8 cellular contexts compared by ENCODE assay signal in genomic region chr19:21505459-21506393, GRCh38. TPM values are rescaled to one million over a fixed set of nuclear protein-coding genes. Genes with fewer than 3 reads are reported as not detected.
A peak's percentile ranks its signal among the peaks of the same experiment; 100 is the strongest.
DNase-seq lines count a peak whose midpoint lies in the region; ATAC-seq, FAIRE-seq and TF ChIP-seq lines count a peak whose summit lies in the region.

ZNF429 (plus strand) TSS chr19:21505602; CDS start chr19:21505772, 170 bp downstream.

- H3K4me1 ChIP-seq in kidney (ENCODE audit: control insufficient read depth in 1 of 2, insufficient read depth in 1 of 2, low read depth in 1 of 2, low read length in 2 of 2), result peaks cover 3 to 7% of the 10 kb centered on the region in 2 donors

- H3K9me3 ChIP-seq in kidney (ENCODE audit: control insufficient read depth in 1 of 2, low read length in 2 of 2), result no peaks in the 10 kb centered on the region

- peak within 1 kb of the TSS; percentile 74 to 95 for H3K9ac ChIP-seq in kidney (ENCODE audit: low read length in 2 of 2)

- H3K36me3 ChIP-seq in kidney (ENCODE audit: control insufficient read depth in 1 of 2, insufficient read depth in 2 of 2, low read length in 2 of 2), result no peaks in the 10 kb centered on the region

- H3K27ac ChIP-seq in kidney (ENCODE audit: low read depth in 2 of 2, low read length in 2 of 2), result peak within 1 kb of the TSS; percentile 93 to 96

- peak; percentile 83 for FAIRE-seq in kidney (lab: Jason Lieb, UNC)

- no peak for TF ChIP-seq CTCF in AG09309 (IDR thresholded peaks at IDR 0.05; ENCODE audit: control insufficient read depth, insufficient read depth, low read depth, low read length, missing control alignments)
- TF ChIP-seq CTCF in kidney (IDR thresholded peaks at IDR 0.05; ENCODE audit: borderline replicate concordance, extremely low read depth, insufficient read depth), result no peak

- peak; percentile 100 for ATAC-seq in GM19023 (IDR thresholded peaks at IDR 0.05; ENCODE audit: unreplicated experiment)
- ATAC-seq in HG03280 (IDR thresholded peaks at IDR 0.05; ENCODE audit: unreplicated experiment), result peak; percentile 99

- peak within 1 kb of the TSS; percentile 70 for H3K4me3 ChIP-seq in AG09309 (ENCODE audit: control insufficient read depth, low read depth, low read length)
- H3K4me3 ChIP-seq in kidney (ENCODE audit: low read length in 2 of 2), result peak within 1 kb of the TSS; percentile 93 to 94

- DNase-seq in AG09309 (ENCODE audit: low read depth) (peak; percentile 79), NCI-H345 treated with DMSO at 0.1 percent for 48 hours (lab: John Stamatoyannopoulos, UW; ENCODE audit: unreplicated experiment) (peak; percentile 76), cerebellum (ENCODE audit: low spot score) (peak; percentile 96), kidney (peak; percentile 95)
- peak; percentile 84 for DNase-seq in activated CD4-positive, alpha-beta T cell treated with anti-CD3 and anti-CD28 coated beads for 1 hour
- peak; percentile 70 to 73 for DNase-seq in stimulated activated CD4-positive, alpha-beta T cell treated with anti-CD3 and anti-CD28 coated beads, Interleukin-15, amount 100 ng/mL, for 1 hour (ENCODE audit: low read depth in 1 of 2, low spot score in 1 of 2)

- intact Hi-C loops in kidney (cut with DNase I), result no loop called here

RNA-seq across cellular contexts. Expression of gene ZNF429, which starts in this region (rescaled TPM):
- total RNA-seq in cerebellum (26.0 TPM), kidney (21.3 TPM)
- 8.3 TPM for polyA plus RNA-seq in kidney (ENCODE audit: insufficient read depth, low read depth, low replicate concordance)

Comparison
In these comparisons a context has a peak if more than half of its experiments do, and no peak if none do; other contexts are left out.
1. Peak in every context shown above with its lines: DNase-seq, ATAC-seq, H3K4me3 ChIP-seq and H3K27ac ChIP-seq.